In genomic region chr15:89243691-89244511, GRCh38 we compare ENCODE assay signal across 8 cellular contexts. TPM values are rescaled to one million over a fixed set of nuclear protein-coding genes. Genes with fewer than 3 reads are reported as not detected.
DNase-seq lines count a peak whose midpoint lies in the region; TF ChIP-seq lines count a peak whose summit lies in the region.

Gene FANCI (plus strand): TSS chr15:89243979. CDS start chr15:89247648, 3,669 bp downstream.

- H3K9me3 Mint-ChIP-seq in neural progenitor cell: peaks cover under 1% of the 10 kb centered on the region

- H3K79me2 ChIP-seq in neural progenitor cell (ENCODE audit: low read depth): peaks cover 50% of the 10 kb centered on the region

- peak; percentile 91 for DNase-seq in GDM1 (lab: John Stamatoyannopoulos, UW)
- DNase-seq in HAP-1 (ENCODE audit: low spot score in 2 of 2): peak; percentile 99 to 100
- peak; percentile 96 for DNase-seq in MG63
- peak; percentile 77 for DNase-seq in SHP77 treated with DMSO at 0.1 percent for 48 hours (lab: John Stamatoyannopoulos, UW)
- peak; percentile 79 for DNase-seq in activated gamma-delta T cell (lab: John Stamatoyannopoulos, UW)
- peak; percentile 89 to 98 for DNase-seq in foreskin fibroblast
- DNase-seq in neural progenitor cell (ENCODE audit: low spot score): peak; percentile 98
- peak; percentile 87 for DNase-seq in stromal cell of bone marrow (ENCODE audit: low read depth)

- H3K9me3 ChIP-seq in HAP-1 (peaks cover 8% of the 10 kb centered on the region; the same call in 1 of the 2 replicates), MG63 (no peaks in the 10 kb centered on the region; the same call in 1 of the 2 replicates), neural progenitor cell (ENCODE audit: low read depth) (no peaks in the 10 kb centered on the region)

- peaks cover 10% of the 10 kb centered on the region for H4K20me1 ChIP-seq in neural progenitor cell (ENCODE audit: low read depth)

- H2AFZ ChIP-seq in neural progenitor cell (replicated peaks): peak within 1 kb of the TSS; percentile 94

- H3K4me1 ChIP-seq in HAP-1 (peaks cover 18% of the 10 kb centered on the region), neural progenitor cell (peaks cover 17% of the 10 kb centered on the region)

- H3F3A ChIP-seq in neural progenitor cell (ENCODE audit: low read depth): no peaks in the 10 kb centered on the region

- H3K27me3 Mint-ChIP-seq in neural progenitor cell (ENCODE audit: insufficient read depth, low read depth): no peaks in the 10 kb centered on the region

- H3K4me2 ChIP-seq in neural progenitor cell: peak within 1 kb of the TSS; percentile 90

- H3K4me3 Mint-ChIP-seq in neural progenitor cell: peak within 1 kb of the TSS; percentile 98

- in situ Hi-C loops in HAP-1 (cut with MboI; ENCODE audit: low sequenced_read_pairs): no loop called here

- peaks cover 25% of the 10 kb centered on the region for H3K36me3 Mint-ChIP-seq in neural progenitor cell

- H3K36me3 ChIP-seq in HAP-1 (replicated peaks): peaks cover 29% of the 10 kb centered on the region
- peaks cover 38% of the 10 kb centered on the region for H3K36me3 ChIP-seq in MG63
- H3K36me3 ChIP-seq in neural progenitor cell: peaks cover 18% of the 10 kb centered on the region

- peak within 1 kb of the TSS; percentile 90 for H3K27ac Mint-ChIP-seq in neural progenitor cell

- no peaks in the 10 kb centered on the region for H3K27me3 ChIP-seq in HAP-1 (ENCODE audit: low read depth)
- H3K27me3 ChIP-seq in MG63: 0 out of 2 replicates have a peak, but pooled peaks cover 2% of the 10 kb centered on the region
- no peaks in the 10 kb centered on the region for H3K27me3 ChIP-seq in neural progenitor cell

- H3K4me1 Mint-ChIP-seq in neural progenitor cell: peaks cover 22% of the 10 kb centered on the region

- no peak within 1 kb of the TSS for H3K27ac ChIP-seq in neural progenitor cell

- peak within 1 kb of the TSS; percentile 74 for H3K9ac ChIP-seq in neural progenitor cell

- H3K4me3 ChIP-seq in HAP-1 (peak within 1 kb of the TSS; percentile 85), MG63 (peak within 1 kb of the TSS; percentile 79), foreskin fibroblast (ENCODE audit: low read depth in 1 of 2, low read length in 2 of 2) (peak within 1 kb of the TSS; percentile 86 to 93), neural progenitor cell (peak within 1 kb of the TSS; percentile 78)

- TF ChIP-seq CTCF in foreskin fibroblast (IDR thresholded peaks at IDR 0.05; ENCODE audit: low read depth, low read length) (peak; percentile 27), neural progenitor cell (IDR thresholded peaks at IDR 0.05) (peak; percentile 67)

RNA-seq across cellular contexts. Expression of gene FANCI, which starts in this region (rescaled TPM):
- total RNA-seq in MG63 (2014; rRNA removed; shearing (Covaris generic); ENCODE audit: low replicate concordance): 34.4 and 52.5 TPM in 2 replicates
- total RNA-seq in neural progenitor cell (ENCODE audit: low replicate concordance): 125 and 133 TPM in 2 replicates
